In genomic region chr12:108730337-108731104, GRCh38 we compare ENCODE assay signal across 8 cellular contexts. TPM values are rescaled to one million over a fixed set of nuclear protein-coding genes. Genes with fewer than 3 reads are reported as not detected.
A peak's percentile ranks its signal among the peaks of the same experiment; 100 is the strongest.
DNase-seq lines count a peak whose midpoint lies in the region; ATAC-seq and TF ChIP-seq lines count a peak whose summit lies in the region.

No MANE protein-coding gene starts in this region.

- H3K27ac ChIP-seq in lower lobe of right lung: peak overlapping the region; percentile 95

- peaks cover 36% of the 10 kb centered on the region for H3K4me1 Mint-ChIP-seq in activated CD4-positive, alpha-beta T cell treated with anti-CD3 and anti-CD28 coated beads for 36 hours

- H3K4me3 Mint-ChIP-seq in activated CD4-positive, alpha-beta T cell treated with anti-CD3 and anti-CD28 coated beads for 36 hours: peak overlapping the region; percentile 88

- intact Hi-C loops in activated CD4-positive, alpha-beta T cell treated with anti-CD3 and anti-CD28 coated beads for 36 hours (cut with DNase I, micrococcal nuclease): loop anchor here (1.0 to 5.0 kb wide), 18 partner anchors 34 to 1638 kb away; partner anchors contain the start of genes ISCU (in 2 of the 2), ALKBH2 (in 1 of the 2), ATP2A2 (in 1 of the 2) and CRY1 (in 1 of the 2)
- intact Hi-C loops in lower lobe of right lung (cut with DNase I): no loop called here

- ATAC-seq in HG02642 (IDR thresholded peaks at IDR 0.05; ENCODE audit: poor library complexity, unreplicated experiment) (peak; percentile 21), lower lobe of right lung (peak; percentile 33 to 38), HG02970 (IDR thresholded peaks at IDR 0.05; ENCODE audit: low FRiP score, unreplicated experiment) (no peak)
- no peak for ATAC-seq in activated CD4-positive, alpha-beta T cell treated with anti-CD3 and anti-CD28 coated beads for 36 hours

- H3K4me1 ChIP-seq in lower lobe of right lung: peaks cover 49% of the 10 kb centered on the region

- H3K27me3 ChIP-seq in lower lobe of right lung (ENCODE audit: low read depth): no peaks in the 10 kb centered on the region

- DNase-seq in DMS153 (lab: John Stamatoyannopoulos, UW) (peak; percentile 18), NCI-H2227 treated with DMSO at 0.1 percent for 48 hours (lab: John Stamatoyannopoulos, UW) (peak; percentile 74), ecto neural progenitor cell (ENCODE audit: low spot score) (peak; percentile 87), lower lobe of right lung (peak; percentile 81)
- peak; percentile 70 for DNase-seq in activated CD4-positive, alpha-beta T cell treated with anti-CD3 and anti-CD28 coated beads for 36 hours
- peak; percentile 22 to 39 for DNase-seq in stimulated activated CD4-positive, alpha-beta T cell treated with anti-CD3 and anti-CD28 coated beads, Interleukin-4, amount 100 ng/mL, for 48 hours (ENCODE audit: low read depth in 2 of 2)

- H3K4me3 ChIP-seq in lower lobe of right lung: peak overlapping the region; percentile 82

- H3K9me3 Mint-ChIP-seq in activated CD4-positive, alpha-beta T cell treated with anti-CD3 and anti-CD28 coated beads for 36 hours (ENCODE audit: low read depth): no peaks in the 10 kb centered on the region

- H3K36me3 Mint-ChIP-seq in activated CD4-positive, alpha-beta T cell treated with anti-CD3 and anti-CD28 coated beads for 36 hours (ENCODE audit: low read depth): no peaks in the 10 kb centered on the region

- TF ChIP-seq CTCF in lower lobe of right lung (IDR thresholded peaks at IDR 0.05): no peak

- CTCF ChIA-PET in activated CD4-positive, alpha-beta T cell treated with anti-CD3 and anti-CD28 coated beads for 36 hours (lab: Charles Lee): interaction anchor here (0.7 to 1.5 kb wide), 6 partner anchors 27 to 1339 kb away, joined by 3 to 6 read pairs (median 5); no protein-coding TSS in a partner anchor

- H3K27me3 Mint-ChIP-seq in activated CD4-positive, alpha-beta T cell treated with anti-CD3 and anti-CD28 coated beads for 36 hours: no peaks in the 10 kb centered on the region

- no peaks in the 10 kb centered on the region for H3K9me3 ChIP-seq in lower lobe of right lung

- POLR2A ChIA-PET in activated CD4-positive, alpha-beta T cell treated with anti-CD3 and anti-CD28 coated beads for 36 hours (lab: Charles Lee): interaction anchor here (0.9 to 1.0 kb wide), 4 partner anchors 28 to 95 kb away, joined by 3 read pairs; no protein-coding TSS in a partner anchor

- H3K36me3 ChIP-seq in lower lobe of right lung: no peaks in the 10 kb centered on the region

- H3K27ac Mint-ChIP-seq in activated CD4-positive, alpha-beta T cell treated with anti-CD3 and anti-CD28 coated beads for 36 hours: peak overlapping the region; percentile 90

RNA-seq across cellular contexts. Expression of gene CORO1C, which starts 0.8 kb away (rescaled TPM):
- total RNA-seq in activated CD4-positive, alpha-beta T cell treated with anti-CD3 and anti-CD28 coated beads for 36 hours: 10 to 100 TPM; 83.5 to 90.8 TPM
- 307 TPM for total RNA-seq in lower lobe of right lung

Comparison
In these comparisons a context has a peak if more than half of its experiments do, and no peak if none do; other contexts are left out.
1. DNase-seq: peak in every context shown above with its lines; median percentile 87 in ecto neural progenitor cell; 81 in lower lobe of right lung; 74 in NCI-H2227 treated with DMSO at 0.1 percent for 48 hours; 70 in activated CD4-positive, alpha-beta T cell treated with anti-CD3 and anti-CD28 coated beads for 36 hours; 30 in stimulated activated CD4-positive, alpha-beta T cell treated with anti-CD3 and anti-CD28 coated beads, Interleukin-4, amount 100 ng/mL, for 48 hours; 18 in DMS153.
2. ATAC-seq: peak in HG02642 (single experiment) and lower lobe of right lung (2 of 2); none in activated CD4-positive, alpha-beta T cell treated with anti-CD3 and anti-CD28 coated beads for 36 hours (single experiment) and HG02970 (single experiment).